ENCODE assay signal across 16 cellular contexts in genomic region chr2:84716564-84716963, GRCh38.
"Had no signal": no experiment of that assay in that cellular context is flagged by ENCODE, and none has a peak within 500 bp of the region (broad histone marks: within the 10 kb centered on the region; RNA-seq: fewer than 3 reads in every experiment).

No MANE protein-coding gene starts in this region.

- H3K4me3 Mint-ChIP-seq: activated T-helper 1 cell treated with anti-CD3 and anti-CD28 coated beads, Interleukin-12 subunit alpha, Interleukin-12 subunit beta, Interleukin-2, Interleukin-4 antibody, amounts not matched to agents 30 ng/mL and 10 ng/mL and 1 ng/mL, durations not matched to agents 14 hours and 24 hours and 36 hours; nephron progenitor cell; stimulated activated naive B cell treated with anti-CD40 and anti-IgM and Interleukin-4, amounts not matched to agents 10 μg/mL and 1 μg/mL and 100 μg/mL, for 72 hours had no signal

- H3K27ac Mint-ChIP-seq: activated T-helper 1 cell treated with anti-CD3 and anti-CD28 coated beads, Interleukin-12 subunit alpha, Interleukin-12 subunit beta, Interleukin-2, Interleukin-4 antibody, amounts not matched to agents 30 ng/mL and 10 ng/mL and 1 ng/mL, durations not matched to agents 14 hours and 24 hours and 36 hours; nephron progenitor cell; stimulated activated naive B cell treated with anti-CD40 and anti-IgM and Interleukin-4, amounts not matched to agents 10 μg/mL and 1 μg/mL and 100 μg/mL, for 72 hours had no signal

- H3K36me3 Mint-ChIP-seq: stimulated activated naive B cell treated with anti-CD40 and anti-IgM and Interleukin-4, amounts not matched to agents 10 μg/mL and 1 μg/mL and 100 μg/mL, for 72 hours had no signal

- H3K4me1 ChIP-seq: ascending aorta, gastroesophageal sphincter, heart right ventricle, upper lobe of left lung had no signal

- H3K27me3 ChIP-seq: ascending aorta, gastroesophageal sphincter, heart right ventricle, upper lobe of left lung had no signal

- ATAC-seq: esophagus mucosa; gastroesophageal sphincter; stimulated activated naive B cell treated with anti-CD40 and anti-IgM and Interleukin-4, amounts not matched to agents 10 μg/mL and 1 μg/mL and 100 μg/mL, for 72 hours had no signal

- H3K4me3 ChIP-seq: ascending aorta, gastroesophageal sphincter, heart right ventricle, thoracic aorta, upper lobe of left lung had no signal

- H3K36me3 ChIP-seq: ascending aorta, gastroesophageal sphincter, heart right ventricle, thoracic aorta, upper lobe of left lung had no signal

- H3K9me3 ChIP-seq: ascending aorta, gastroesophageal sphincter, heart right ventricle, thoracic aorta, upper lobe of left lung had no signal

- H3K27ac ChIP-seq: ascending aorta, gastroesophageal sphincter, thoracic aorta, upper lobe of left lung had no signal

- DNase-seq: activated CD4-positive, alpha-beta T cell treated with anti-CD3 and anti-CD28 coated beads, Interleukin-2, amount 50 U/mL, for 4 hours; activated CD4-positive, CD25-positive, alpha-beta regulatory T cell treated with anti-CD3 and anti-CD28 coated beads, Interleukin-2, amount 50 U/mL, for 72 hours; activated naive CD4-positive, alpha-beta T cell treated with Interleukin-2 at 50 U/mL for 16 hours; effector CD4-positive, alpha-beta T cell; heart right ventricle; mesenchymal stem cell; nephron progenitor cell; nucleus accumbens; stimulated activated naive B cell treated with anti-CD40 and anti-IgM and Interleukin-4, amounts not matched to agents 10 μg/mL and 1 μg/mL and 100 μg/mL, for 72 hours; T-helper 9 cell; upper lobe of left lung had no signal

- H3K9me3 Mint-ChIP-seq: nephron progenitor cell; stimulated activated naive B cell treated with anti-CD40 and anti-IgM and Interleukin-4, amounts not matched to agents 10 μg/mL and 1 μg/mL and 100 μg/mL, for 72 hours had no signal
